8 cellular contexts compared by ENCODE assay signal in genomic region chr3:100209948-100210776, GRCh38. TPM values are rescaled to one million over a fixed set of nuclear protein-coding genes. Genes with fewer than 3 reads are reported as not detected.
DNase-seq lines count a peak whose midpoint lies in the region; ATAC-seq, FAIRE-seq and TF ChIP-seq lines count a peak whose summit lies in the region.

No MANE protein-coding gene starts in this region.

- peak; percentile 96 for ATAC-seq in GM21526 (IDR thresholded peaks at IDR 0.05; ENCODE audit: low FRiP score, unreplicated experiment)

- H3K4me1 ChIP-seq in esophagus squamous epithelium: peaks cover 10 to 16% (median 15%) of the 10 kb centered on the region in 3 donors

- no peaks in the 10 kb centered on the region for H3K27me3 ChIP-seq in esophagus squamous epithelium

- DNase-seq in GM12891 (ENCODE audit: insufficient read length, low spot score): peak; percentile 29
- DNase-seq in Jurkat, Clone E6-1 (ENCODE audit: low read depth, low spot score): peak; percentile 31
- no peak for DNase-seq in esophagus squamous epithelium (lab: John Stamatoyannopoulos, UW)
- DNase-seq in Kasumi-1 (lab: John Stamatoyannopoulos, UW): no peak
- no peak for DNase-seq in OCI-M2 (lab: John Stamatoyannopoulos, UW; ENCODE audit: unreplicated experiment)
- no peak for DNase-seq in Ammon's horn (ENCODE audit: low spot score)

- TF ChIP-seq CTCF in esophagus squamous epithelium (IDR thresholded peaks at IDR 0.05): no peak

- no peaks in the 10 kb centered on the region for H3K36me3 ChIP-seq in esophagus squamous epithelium

- TF ChIP-seq POLR2A in GM12891 (IDR thresholded peaks at IDR 0.05; ENCODE audit: low read depth, low read length) (no peak), esophagus squamous epithelium (IDR thresholded peaks at IDR 0.05) (no peak)

- peak overlapping the region; percentile 13 to 80 (median 72) for H3K27ac ChIP-seq in esophagus squamous epithelium
- peak overlapping the region in 19 of 21 experiments; percentile 27 to 90 (median 64) for H3K27ac ChIP-seq in skin epidermis

- H3K4me3 ChIP-seq in Jurkat, Clone E6-1 (ENCODE audit: low read length): no peak overlapping the region
- H3K4me3 ChIP-seq in esophagus squamous epithelium: peak overlapping the region in 1 of 4 donors; percentile 43
- H3K4me3 ChIP-seq in skin epidermis: no peak overlapping the region

- intact Hi-C loops in esophagus squamous epithelium (cut with DNase I): no loop called here

- 28 to 29% methylated on average over 2 of the region's 2 CpGs for WGBS in esophagus squamous epithelium, 2 donors

- peak; percentile 76 for FAIRE-seq in GM12891 (lab: Jason Lieb, UNC)

- H3K9me3 ChIP-seq in esophagus squamous epithelium: no peaks in the 10 kb centered on the region

TF ChIP-seq in GM12891, 5 proteins besides CTCF, POLR2A, EP300 and RAD21:
- no peak for TF ChIP-seq PAX5 (IDR thresholded peaks at IDR 0.05; ENCODE audit: insufficient read depth, low read length, severe bottlenecking)
- TF ChIP-seq POU2F2 (IDR thresholded peaks at IDR 0.05; ENCODE audit: low read depth, low read length): no peak
- TF ChIP-seq POLR2AphosphoS5 (IDR thresholded peaks at IDR 0.05; ENCODE audit: low read depth, low read length): no peak
- peak; percentile 30; the same call in 1 of the 2 replicates for TF ChIP-seq SPI1 (IDR thresholded peaks at IDR 0.05; ENCODE audit: low read depth, low read length)
- TF ChIP-seq TAF1 (IDR thresholded peaks at IDR 0.05; ENCODE audit: low read depth, low read length): no peak

RNA-seq across cellular contexts. Expression of gene TBC1D23, which starts 50.6 kb away (rescaled TPM):
- 4.6 TPM for polyA plus RNA-seq in GM12891 (2012; ENCODE audit: low read depth, missing spikeins)
- 7.6 TPM for polyA plus RNA-seq in Jurkat, Clone E6-1 (2012; ENCODE audit: insufficient read depth, insufficient read length)
- total RNA-seq in esophagus squamous epithelium: 10 to 100 TPM; 16.3 to 40.0 (median 32.1) TPM

Comparison
In these comparisons a context has a peak if more than half of its experiments do, and no peak if none do; other contexts are left out.
1. DNase-seq: peak in GM12891 (single experiment) and Jurkat, Clone E6-1 (single experiment); none in esophagus squamous epithelium (single experiment), Kasumi-1 (0 of 2), OCI-M2 (single experiment) and Ammon's horn (single experiment).